1 cellular context compared by ENCODE assay signal in genomic region chr18:70290482-70291294, GRCh38.
TF ChIP-seq lines count a peak whose summit lies in the region.

No MANE protein-coding gene starts in this region.

TF ChIP-seq in HepG2, 621 proteins besides CTCF, POLR2A, EP300 and RAD21 (continued from another document and continues in another):
- TF ChIP-seq CEBPZ (IDR thresholded peaks at IDR 0.05; ENCODE audit: low read length): no peak
- no peak for TF ChIP-seq SOX13 (IDR thresholded peaks at IDR 0.05)
- peak in 1 of 2 experiments; percentile 41; a peak in 1 of 4 replicates for TF ChIP-seq SOX13 (CRISPR knock-in tag; conservative IDR thresholded peaks at IDR 0.05 in 1 of 2, IDR thresholded peaks at IDR 0.05 in 1 of 2)
- TF ChIP-seq SMARCC2 (IDR thresholded peaks at IDR 0.05): no peak
- TF ChIP-seq BCL6 (CRISPR knock-in tag; IDR thresholded peaks at IDR 0.05): peak; percentile 33; the same call in 1 of the 2 replicates
- TF ChIP-seq ZNF44 (CRISPR knock-in tag; IDR thresholded peaks at IDR 0.05): no peak
- no peak for TF ChIP-seq CHD4 (IDR thresholded peaks at IDR 0.05; ENCODE audit: borderline replicate concordance, low read length)
- TF ChIP-seq ZNF530 (CRISPR knock-in tag; IDR thresholded peaks at IDR 0.05; ENCODE audit: low read depth): no peak
- no peak for TF ChIP-seq REL (CRISPR knock-in tag; conservative IDR thresholded peaks at IDR 0.05)
- no peak for TF ChIP-seq ATM (IDR thresholded peaks at IDR 0.05; ENCODE audit: borderline replicate concordance)
- no peak for TF ChIP-seq SUZ12 (IDR thresholded peaks at IDR 0.05; ENCODE audit: low read depth, low read length)
- TF ChIP-seq GMEB1 (CRISPR knock-in tag; IDR thresholded peaks at IDR 0.05; ENCODE audit: borderline replicate concordance): no peak
- no peak for TF ChIP-seq DNMT1 (CRISPR knock-in tag; IDR thresholded peaks at IDR 0.05)
- peak; percentile 71 for TF ChIP-seq ZNF652 (CRISPR knock-in tag; IDR thresholded peaks at IDR 0.05; ENCODE audit: borderline replicate concordance, low read depth)
- TF ChIP-seq ZNF747 (CRISPR knock-in tag; IDR thresholded peaks at IDR 0.05; ENCODE audit: borderline replicate concordance): no peak
- TF ChIP-seq ZNF432 (CRISPR knock-in tag; IDR thresholded peaks at IDR 0.05; ENCODE audit: borderline replicate concordance): no peak
- no peak for TF ChIP-seq NFE2L1 (CRISPR knock-in tag; IDR thresholded peaks at IDR 0.05; ENCODE audit: borderline replicate concordance)
- TF ChIP-seq ZNF414 (CRISPR knock-in tag; IDR thresholded peaks at IDR 0.05): no peak
- no peak for TF ChIP-seq THRA (CRISPR knock-in tag; IDR thresholded peaks at IDR 0.05; ENCODE audit: borderline replicate concordance)
- no peak for TF ChIP-seq FLYWCH1 (CRISPR knock-in tag; IDR thresholded peaks at IDR 0.05)
- no peak for TF ChIP-seq ATF7-NPFF (CRISPR knock-in tag; IDR thresholded peaks at IDR 0.05; ENCODE audit: low read depth)
- no peak for TF ChIP-seq IRF1 (CRISPR knock-in tag; IDR thresholded peaks at IDR 0.05; ENCODE audit: low read depth)
- TF ChIP-seq IKZF5 (CRISPR knock-in tag; IDR thresholded peaks at IDR 0.05): no peak
- no peak for TF ChIP-seq AHDC1 (CRISPR knock-in tag; IDR thresholded peaks at IDR 0.05; ENCODE audit: borderline replicate concordance)
- no peak for TF ChIP-seq ZNF841 (CRISPR knock-in tag; IDR thresholded peaks at IDR 0.05; ENCODE audit: borderline replicate concordance)
- TF ChIP-seq CEBPB (IDR thresholded peaks at IDR 0.05; ENCODE audit: borderline replicate concordance, low read depth, low read length): peak; percentile 43; the same call in 1 of the 2 replicates
- TF ChIP-seq ZNF280D (CRISPR knock-in tag; IDR thresholded peaks at IDR 0.05): peak; percentile 61; the same call in 1 of the 2 replicates
- no peak for TF ChIP-seq SOX6 (IDR thresholded peaks at IDR 0.05)
- peak; percentile 54 for TF ChIP-seq SOX6 (CRISPR knock-in tag; IDR thresholded peaks at IDR 0.05)
- no peak for TF ChIP-seq CBX1 (IDR thresholded peaks at IDR 0.05; ENCODE audit: low read depth)
- no peak for TF ChIP-seq ZNF546 (CRISPR knock-in tag; conservative IDR thresholded peaks at IDR 0.05)
- no peak for TF ChIP-seq ATF5 (CRISPR knock-in tag; IDR thresholded peaks at IDR 0.05; ENCODE audit: low read depth)
- TF ChIP-seq ZSCAN25 (CRISPR knock-in tag; IDR thresholded peaks at IDR 0.05): no peak
- TF ChIP-seq SETDB1 (CRISPR knock-in tag; IDR thresholded peaks at IDR 0.05; ENCODE audit: borderline replicate concordance): no peak
- no peak for TF ChIP-seq ZNF607 (CRISPR knock-in tag; IDR thresholded peaks at IDR 0.05; ENCODE audit: borderline replicate concordance)
- TF ChIP-seq PITX1 (CRISPR knock-in tag; IDR thresholded peaks at IDR 0.05): 0 out of 2 replicates have a peak, but pooled peaks have one; percentile 35
- TF ChIP-seq PLSCR1 (CRISPR knock-in tag; IDR thresholded peaks at IDR 0.05; ENCODE audit: borderline replicate concordance): no peak
- TF ChIP-seq GRHL1 (CRISPR knock-in tag; conservative IDR thresholded peaks at IDR 0.05): no peak
- TF ChIP-seq CREM (IDR thresholded peaks at IDR 0.05): no peak
- TF ChIP-seq CREM (CRISPR knock-in tag; IDR thresholded peaks at IDR 0.05): no peak
